ENCODE assay signal across 9 cellular contexts in the genomic region with DNA sequence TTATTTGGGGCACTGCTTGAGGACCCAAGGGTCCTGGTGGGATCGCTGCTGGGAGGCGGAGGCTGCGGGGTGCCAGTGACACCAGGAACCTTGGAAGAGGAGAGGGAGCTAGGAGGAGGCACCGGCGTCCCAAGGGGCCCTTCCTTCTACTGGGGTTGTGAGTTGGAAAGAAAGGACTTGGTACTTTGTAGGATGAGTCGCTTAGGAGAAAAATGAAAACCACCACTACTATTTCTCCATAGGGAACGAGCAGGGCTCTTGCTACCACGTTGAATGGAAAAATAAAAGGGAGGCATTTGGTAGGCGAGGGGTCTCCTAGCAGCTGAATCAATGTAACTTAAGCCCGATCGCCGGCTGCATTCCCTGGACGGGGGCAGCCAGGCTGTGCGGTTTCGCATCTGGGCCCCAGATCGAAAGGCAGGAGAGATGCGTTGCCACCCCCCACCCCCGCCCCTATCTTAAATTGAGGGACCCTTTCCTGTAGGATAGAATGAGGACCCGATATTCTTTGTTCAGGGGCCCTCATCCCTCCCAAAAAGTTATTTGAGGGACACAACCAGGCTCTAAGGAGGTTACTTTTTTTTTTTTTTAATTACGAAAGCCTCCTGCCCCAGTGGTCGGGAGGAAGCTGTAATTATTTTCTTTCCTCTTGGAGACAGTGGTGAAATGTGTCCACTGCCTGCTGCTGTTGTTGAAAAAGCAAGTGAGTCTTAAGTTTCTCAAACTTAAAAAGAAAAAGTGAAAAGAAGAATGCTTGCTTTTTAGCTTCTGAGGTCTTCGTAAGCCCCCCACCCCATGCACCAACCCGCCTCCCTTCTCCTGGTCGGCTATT. TPM values are rescaled to one million over a fixed set of nuclear protein-coding genes. Genes with fewer than 3 reads are reported as not detected.
DNase-seq lines count a peak whose midpoint lies in the region; ATAC-seq and TF ChIP-seq lines count a peak whose summit lies in the region.
"Had no signal": no experiment of that assay in that cellular context is flagged by ENCODE, and none has a peak within 500 bp of the region (broad histone marks: within the 10 kb centered on the region; RNA-seq: fewer than 3 reads in every experiment).

No MANE protein-coding gene starts in this region.

- no peaks in the 10 kb centered on the region for H3K27me3 ChIP-seq in ascending aorta

- H3K27ac ChIP-seq in ascending aorta (peak overlapping the region; percentile 80 to 88), urinary bladder (ENCODE audit: low read depth) (peak overlapping the region; percentile 27)

- H3K4me3 Mint-ChIP-seq in activated naive CD4-positive, alpha-beta T cell treated with anti-CD3 and anti-CD28 coated beads, Interleukin-2, amount 10 ng/mL, durations not matched to agents 7 days and 5 days = peak overlapping the region; percentile 79
- peak overlapping the region; percentile 35 for H3K4me3 Mint-ChIP-seq in memory B cell

- intact Hi-C loops in ascending aorta (cut with DNase I) = loop anchor here (2.0 to 5.0 kb wide), 2 partner anchors 20 to 57 kb away; no protein-coding TSS in a partner anchor

- no peak for TF ChIP-seq CTCF in ascending aorta (IDR thresholded peaks at IDR 0.05)

- H3K4me1 Mint-ChIP-seq in activated naive CD4-positive, alpha-beta T cell treated with anti-CD3 and anti-CD28 coated beads, Interleukin-2, amount 10 ng/mL, durations not matched to agents 7 days and 5 days = peaks cover 32% of the 10 kb centered on the region
- peaks cover 15% of the 10 kb centered on the region for H3K4me1 Mint-ChIP-seq in memory B cell

- 29% methylated on average over 24 of the region's 24 CpGs for WGBS in urinary bladder

- CTCF ChIA-PET in activated naive CD4-positive, alpha-beta T cell treated with anti-CD3 and anti-CD28 coated beads, Interleukin-2, amount 10 ng/mL, durations not matched to agents 7 days and 5 days (lab: Charles Lee) = interaction anchor here (0.7 kb wide), 2 partner anchors 19 to 93 kb away, joined by 3 read pairs; no protein-coding TSS in a partner anchor

- peak overlapping the region; percentile 81 to 96 for H3K4me3 ChIP-seq in ascending aorta
- H3K4me3 ChIP-seq in urinary bladder (ENCODE audit: low read depth, low read length) = peak overlapping the region; percentile 78

- H3K36me3 ChIP-seq in ascending aorta = peaks cover 0 to 7% of the 10 kb centered on the region in 2 donors
- H3K36me3 ChIP-seq in urinary bladder (ENCODE audit: insufficient read depth) = no peaks in the 10 kb centered on the region

- H3K27ac Mint-ChIP-seq in activated naive CD4-positive, alpha-beta T cell treated with anti-CD3 and anti-CD28 coated beads, Interleukin-2, amount 10 ng/mL, durations not matched to agents 7 days and 5 days = no peak overlapping the region
- H3K27ac Mint-ChIP-seq in activated naive CD4-positive, alpha-beta T cell treated with anti-CD3 and anti-CD28 coated beads, Interleukin-2, amount 50 U/mL, for 72 hours = no peak overlapping the region
- no peak overlapping the region for H3K27ac Mint-ChIP-seq in memory B cell

- H3K4me1 ChIP-seq in ascending aorta (peaks cover 0 to 17% of the 10 kb centered on the region in 2 donors), urinary bladder (ENCODE audit: insufficient read depth) (peaks cover 2% of the 10 kb centered on the region)

- no peaks in the 10 kb centered on the region for H3K9me3 ChIP-seq in ascending aorta

- peaks cover 78% of the 10 kb centered on the region for H3K27me3 Mint-ChIP-seq in activated naive CD4-positive, alpha-beta T cell treated with anti-CD3 and anti-CD28 coated beads, Interleukin-2, amount 10 ng/mL, durations not matched to agents 7 days and 5 days
- peaks cover 35% of the 10 kb centered on the region for H3K27me3 Mint-ChIP-seq in memory B cell

- peaks cover 9% of the 10 kb centered on the region for H3K36me3 Mint-ChIP-seq in activated naive CD4-positive, alpha-beta T cell treated with anti-CD3 and anti-CD28 coated beads, Interleukin-2, amount 10 ng/mL, durations not matched to agents 7 days and 5 days
- H3K36me3 Mint-ChIP-seq in activated naive CD4-positive, alpha-beta T cell treated with anti-CD3 and anti-CD28 coated beads, Interleukin-2, amount 50 U/mL, for 72 hours = peaks cover 4 to 7% of the 10 kb centered on the region in 2 donors
- H3K36me3 Mint-ChIP-seq in memory B cell = peaks cover 2% of the 10 kb centered on the region

- H3K9me3 Mint-ChIP-seq in activated naive CD4-positive, alpha-beta T cell treated with anti-CD3 and anti-CD28 coated beads, Interleukin-2, amount 10 ng/mL, durations not matched to agents 7 days and 5 days = no peaks in the 10 kb centered on the region
- no peaks in the 10 kb centered on the region for H3K9me3 Mint-ChIP-seq in activated naive CD4-positive, alpha-beta T cell treated with anti-CD3 and anti-CD28 coated beads, Interleukin-2, amount 50 U/mL, for 72 hours
- no peaks in the 10 kb centered on the region for H3K9me3 Mint-ChIP-seq in memory B cell

- ATAC-seq in activated naive CD4-positive, alpha-beta T cell treated with anti-CD3 and anti-CD28 coated beads, Interleukin-2, amount 50 U/mL, for 72 hours = no peak
- no peak for ATAC-seq in memory B cell (ENCODE audit: low read depth)
- ATAC-seq in GM21529 (IDR thresholded peaks at IDR 0.05; ENCODE audit: unreplicated experiment) = no peak

- DNase-seq in activated naive CD4-positive, alpha-beta T cell treated with anti-CD3 and anti-CD28 coated beads, Interleukin-2, amount 10 ng/mL, durations not matched to agents 7 days and 5 days = no peak
- DNase-seq in activated naive CD4-positive, alpha-beta T cell treated with anti-CD3 and anti-CD28 coated beads, Interleukin-2, amount 50 U/mL, for 72 hours (ENCODE audit: low spot score in 2 of 2) = no peak
- DNase-seq in ascending aorta (ENCODE audit: low spot score in 2 of 2) (no peak), memory B cell (ENCODE audit: low spot score in 2 of 2) (no peak), anterior cingulate cortex (lab: John Stamatoyannopoulos, UW) (no peak), NCI-H345 treated with DMSO at 0.1 percent for 48 hours (lab: John Stamatoyannopoulos, UW; ENCODE audit: unreplicated experiment) (no peak)
- DNase-seq: NCI-H1930 had no signal

RNA-seq across cellular contexts. Expression of gene IGFBP2, which starts 1.3 kb away (rescaled TPM):
- 10 to 100 TPM in 1 of 2 donors, under 1 TPM in 1; 0.14 to 11.6 TPM for total RNA-seq in activated naive CD4-positive, alpha-beta T cell treated with anti-CD3 and anti-CD28 coated beads, Interleukin-2, amount 50 U/mL, for 72 hours
- total RNA-seq in ascending aorta (1,691 TPM), urinary bladder (136 TPM)
- 162 TPM for polyA plus RNA-seq in urinary bladder

Comparison
In these comparisons a context has a peak if more than half of its experiments do, and no peak if none do; other contexts are left out.
1. RNA of gene IGFBP2, which starts 1.3 kb away (total RNA-seq): 1,691 TPM in ascending aorta (single experiment); 136 TPM in urinary bladder (single experiment) and 0.14 to 11.6 TPM in activated naive CD4-positive, alpha-beta T cell treated with anti-CD3 and anti-CD28 coated beads, Interleukin-2, amount 50 U/mL, for 72 hours; every median in the first group is over 10 times any median in the second.